ENCODE assay signal across 21 cellular contexts in genomic region chr12:28933176-28933575, GRCh38.
"Had no signal": no experiment of that assay in that cellular context is flagged by ENCODE, and none has a peak within 500 bp of the region (broad histone marks: within the 10 kb centered on the region; RNA-seq: fewer than 3 reads in every experiment).

No MANE protein-coding gene starts in this region.

- ATAC-seq: esophagus mucosa; gastrocnemius medialis; heart right ventricle; left lung; left ventricle myocardium superior; lower lobe of right lung; naive thymus-derived CD4-positive, alpha-beta T cell had no signal

- DNase-seq: dorsolateral prefrontal cortex; effector CD4-positive, alpha-beta T cell; effector memory CD4-positive, alpha-beta T cell; erythroblast; esophagus squamous epithelium; foreskin fibroblast; foreskin melanocyte; gastrocnemius medialis; glutamatergic neuron; head of caudate nucleus; heart right ventricle; hippocampal formation; left cardiac atrium; left lung; left ventricle myocardium superior; lower lobe of right lung; mammary epithelial cell; mesendoderm; midbrain; naive thymus-derived CD4-positive, alpha-beta T cell had no signal
